Comparison of ENCODE assay signal across 13 cellular contexts in genomic region chr16:3460121-3460520, GRCh38. TPM values are rescaled to one million over a fixed set of nuclear protein-coding genes. Genes with fewer than 3 reads are reported as not detected.
DNase-seq lines count a peak whose midpoint lies in the region; ATAC-seq and TF ChIP-seq lines count a peak whose summit lies in the region.
"Had no signal": no experiment of that assay in that cellular context is flagged by ENCODE, and none has a peak within 500 bp of the region (broad histone marks: within the 10 kb centered on the region; RNA-seq: fewer than 3 reads in every experiment).

No MANE protein-coding gene starts in this region.

- H3K27ac Mint-ChIP-seq in activated CD4-positive, alpha-beta memory T cell treated with anti-CD3 and anti-CD28 coated beads for 36 hours: peak overlapping the region; percentile 19
- H3K27ac Mint-ChIP-seq in immature natural killer cell: peak overlapping the region; percentile 65 to 97 (median 86)
- no peak overlapping the region for H3K27ac Mint-ChIP-seq in stimulated activated naive CD8-positive, alpha-beta T cell treated with anti-CD3 and anti-CD28 coated beads, Interleukin-15, amount 100 ng/mL, for 72 hours

- ATAC-seq in stimulated activated naive CD8-positive, alpha-beta T cell treated with anti-CD3 and anti-CD28 coated beads, Interleukin-15, amount 100 ng/mL, for 72 hours: no peak
- no peak for ATAC-seq in HG03520 (IDR thresholded peaks at IDR 0.05; ENCODE audit: unreplicated experiment)

- no peaks in the 10 kb centered on the region for H3K36me3 Mint-ChIP-seq in activated CD4-positive, alpha-beta memory T cell treated with anti-CD3 and anti-CD28 coated beads for 36 hours
- no peaks in the 10 kb centered on the region for H3K36me3 Mint-ChIP-seq in immature natural killer cell

- no peak for TF ChIP-seq CTCF in RWPE1 (conservative IDR thresholded peaks at IDR 0.05; ENCODE audit: low read depth)

- intact Hi-C loops in activated CD4-positive, alpha-beta memory T cell treated with anti-CD3 and anti-CD28 coated beads for 36 hours (cut with micrococcal nuclease): no loop called here

- CTCF ChIA-PET in activated CD4-positive, alpha-beta memory T cell treated with anti-CD3 and anti-CD28 coated beads for 36 hours (lab: Charles Lee): no interaction called here
- CTCF ChIA-PET in RWPE1 (lab: Yijun Ruan, JAX): no interaction called here

- H3K27ac ChIP-seq in RWPE1: no peak overlapping the region
- H3K27ac ChIP-seq: WERI-Rb-1 had no signal

- H3K9me3 Mint-ChIP-seq in activated CD4-positive, alpha-beta memory T cell treated with anti-CD3 and anti-CD28 coated beads for 36 hours: no peaks in the 10 kb centered on the region
- no peaks in the 10 kb centered on the region for H3K9me3 Mint-ChIP-seq in immature natural killer cell
- no peaks in the 10 kb centered on the region for H3K9me3 Mint-ChIP-seq in stimulated activated naive CD8-positive, alpha-beta T cell treated with anti-CD3 and anti-CD28 coated beads, Interleukin-15, amount 100 ng/mL, for 72 hours

- POLR2A ChIA-PET in activated CD4-positive, alpha-beta memory T cell treated with anti-CD3 and anti-CD28 coated beads for 36 hours (lab: Charles Lee): no interaction called here
- POLR2A ChIA-PET in RWPE1 (lab: Yijun Ruan, JAX; ENCODE audit: low non-redundant PET): no interaction called here

- H3K4me1 Mint-ChIP-seq in activated CD4-positive, alpha-beta memory T cell treated with anti-CD3 and anti-CD28 coated beads for 36 hours (ENCODE audit: low read depth): peaks cover 52% of the 10 kb centered on the region
- peaks cover 59 to 70% of the 10 kb centered on the region in 2 donors for H3K4me1 Mint-ChIP-seq in immature natural killer cell
- H3K4me1 Mint-ChIP-seq in stimulated activated naive CD8-positive, alpha-beta T cell treated with anti-CD3 and anti-CD28 coated beads, Interleukin-15, amount 100 ng/mL, for 72 hours: peaks cover 69% of the 10 kb centered on the region

- peak overlapping the region; percentile 21 for H3K4me3 Mint-ChIP-seq in activated CD4-positive, alpha-beta memory T cell treated with anti-CD3 and anti-CD28 coated beads for 36 hours
- peak overlapping the region; percentile 4 to 94 (median 93) for H3K4me3 Mint-ChIP-seq in immature natural killer cell
- H3K4me3 Mint-ChIP-seq in stimulated activated naive CD8-positive, alpha-beta T cell treated with anti-CD3 and anti-CD28 coated beads, Interleukin-15, amount 100 ng/mL, for 72 hours: peak overlapping the region; percentile 43 to 89

- H3K27me3 Mint-ChIP-seq in activated CD4-positive, alpha-beta memory T cell treated with anti-CD3 and anti-CD28 coated beads for 36 hours: no peaks in the 10 kb centered on the region
- peaks cover 0 to 8% (median 4%) of the 10 kb centered on the region in 3 donors for H3K27me3 Mint-ChIP-seq in immature natural killer cell (ENCODE audit: low read depth in 3 of 3)
- H3K27me3 Mint-ChIP-seq in stimulated activated naive CD8-positive, alpha-beta T cell treated with anti-CD3 and anti-CD28 coated beads, Interleukin-15, amount 100 ng/mL, for 72 hours: no peaks in the 10 kb centered on the region

- peak; percentile 22 for DNase-seq in activated effector memory CD4-positive, alpha-beta T cell treated with anti-CD3 and anti-CD28 coated beads, Interleukin-2, amount 50 U/mL, for 16 hours
- no peak for DNase-seq in activated effector memory CD4-positive, alpha-beta T cell treated with Interleukin-2 at 50 U/mL for 16 hours
- DNase-seq in activated CD4-positive, alpha-beta memory T cell treated with anti-CD3 and anti-CD28 coated beads for 36 hours: no peak
- DNase-seq in immature natural killer cell: no peak
- no peak for DNase-seq in stimulated activated naive CD8-positive, alpha-beta T cell treated with anti-CD3 and anti-CD28 coated beads, Interleukin-15, amount 100 ng/mL, for 72 hours
- DNase-seq in RWPE1 (ENCODE audit: low spot score): no peak
- DNase-seq in NCI-H69 (lab: John Stamatoyannopoulos, UW): no peak
- DNase-seq: NCI-H1048, WERI-Rb-1 had no signal

RNA-seq across cellular contexts. Expression of gene NAA60, which starts 16.6 kb away (rescaled TPM):
- 10 to 100 TPM; 26.9 to 34.1 TPM for total RNA-seq in activated CD4-positive, alpha-beta memory T cell treated with anti-CD3 and anti-CD28 coated beads for 36 hours
- 10 to 100 TPM; 19.1 to 64.9 (median 26.2) TPM for polyA plus RNA-seq in immature natural killer cell

RNA-seq across cellular contexts. Expression of gene ZNF597, which starts 16.8 kb away (rescaled TPM):
- 1 to 10 TPM; 1.6 to 2.1 TPM for total RNA-seq in activated CD4-positive, alpha-beta memory T cell treated with anti-CD3 and anti-CD28 coated beads for 36 hours
- polyA plus RNA-seq in immature natural killer cell: 1 to 10 TPM in 2 of 3 donors, under 1 TPM in 1; 0.37 to 1.7 (median 1.2) TPM

RNA-seq across cellular contexts. Expression of gene C16orf90, which starts 35.2 kb away (rescaled TPM):
- not detected for total RNA-seq in activated CD4-positive, alpha-beta memory T cell treated with anti-CD3 and anti-CD28 coated beads for 36 hours
- polyA plus RNA-seq in immature natural killer cell: not detected
- total RNA-seq: ascending aorta, mononuclear cell had no signal
- polyA plus RNA-seq: BJ had no signal

RNA-seq across cellular contexts. Expression of gene CLUAP1, which starts 40.7 kb away (rescaled TPM):
- total RNA-seq in activated CD4-positive, alpha-beta memory T cell treated with anti-CD3 and anti-CD28 coated beads for 36 hours: 10 to 100 TPM; 17.6 to 21.0 TPM
- 10 to 100 TPM in 2 of 3 donors, 1 to 10 TPM in 1; 4.7 to 16.6 (median 10.3) TPM for polyA plus RNA-seq in immature natural killer cell

RNA-seq across cellular contexts. Expression of gene ZNF174, which starts 59.1 kb away (rescaled TPM):
- total RNA-seq in activated CD4-positive, alpha-beta memory T cell treated with anti-CD3 and anti-CD28 coated beads for 36 hours: 1 to 10 TPM; 6.0 to 7.3 TPM
- 10 to 100 TPM in 1 of 3 donors, 1 to 10 TPM in 2; 4.7 to 19.4 (median 8.5) TPM for polyA plus RNA-seq in immature natural killer cell

Comparison
In these comparisons a context has a peak if more than half of its experiments do, and no peak if none do; other contexts are left out.
1. H3K27ac Mint-ChIP-seq: peak in activated CD4-positive, alpha-beta memory T cell treated with anti-CD3 and anti-CD28 coated beads for 36 hours (single experiment) and immature natural killer cell (6 of 6); none in stimulated activated naive CD8-positive, alpha-beta T cell treated with anti-CD3 and anti-CD28 coated beads, Interleukin-15, amount 100 ng/mL, for 72 hours (0 of 2).
2. H3K4me3 Mint-ChIP-seq: peak in every context shown above with its lines; median percentile 93 in immature natural killer cell; 66 in stimulated activated naive CD8-positive, alpha-beta T cell treated with anti-CD3 and anti-CD28 coated beads, Interleukin-15, amount 100 ng/mL, for 72 hours; 21 in activated CD4-positive, alpha-beta memory T cell treated with anti-CD3 and anti-CD28 coated beads for 36 hours.